ENCODE assay signal across 2 cellular contexts in the genomic region with DNA sequence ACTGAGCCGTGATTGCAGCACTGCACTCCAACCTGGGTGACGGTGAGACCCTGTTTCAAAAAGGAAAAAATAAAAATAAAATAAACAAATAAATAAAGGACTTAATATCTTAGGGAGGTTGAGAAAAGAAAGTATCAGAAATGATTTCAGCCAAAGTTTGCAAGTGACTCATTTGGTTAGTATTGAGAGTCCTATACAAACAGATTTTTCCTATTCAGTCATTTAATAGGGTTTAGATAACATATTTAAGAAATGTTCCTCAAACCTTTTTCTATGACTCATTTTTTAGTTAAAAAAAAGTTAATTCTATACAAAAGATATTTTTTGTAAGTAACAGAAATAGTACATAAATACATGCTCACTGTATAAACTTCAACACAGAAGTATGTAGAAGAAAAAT.
A peak's percentile ranks its signal among the peaks of the same experiment; 100 is the strongest.
TF ChIP-seq lines count a peak whose summit lies in the region.

No MANE protein-coding gene starts in this region.

TF ChIP-seq in A549, 52 proteins besides CTCF, POLR2A, EP300 and RAD21:
- no peak for TF ChIP-seq FOSB (CRISPR knock-in tag; IDR thresholded peaks at IDR 0.05)
- no peak for TF ChIP-seq FOSL2 (IDR thresholded peaks at IDR 0.05)
- TF ChIP-seq FOSL2 (CRISPR knock-in tag; IDR thresholded peaks at IDR 0.05) = peak; percentile 58

TF ChIP-seq in IMR-90, 13 proteins besides CTCF, POLR2A, EP300 and RAD21:
- no peak for TF ChIP-seq NFE2L2 (IDR thresholded peaks at IDR 0.05; ENCODE audit: low read depth, low read length)
- TF ChIP-seq FOS (IDR thresholded peaks at IDR 0.05; ENCODE audit: low read depth, low read length) = peak; percentile 63; the same call in 1 of the 2 replicates
